Comparison of ENCODE assay signal across 8 cellular contexts in the genomic region with DNA sequence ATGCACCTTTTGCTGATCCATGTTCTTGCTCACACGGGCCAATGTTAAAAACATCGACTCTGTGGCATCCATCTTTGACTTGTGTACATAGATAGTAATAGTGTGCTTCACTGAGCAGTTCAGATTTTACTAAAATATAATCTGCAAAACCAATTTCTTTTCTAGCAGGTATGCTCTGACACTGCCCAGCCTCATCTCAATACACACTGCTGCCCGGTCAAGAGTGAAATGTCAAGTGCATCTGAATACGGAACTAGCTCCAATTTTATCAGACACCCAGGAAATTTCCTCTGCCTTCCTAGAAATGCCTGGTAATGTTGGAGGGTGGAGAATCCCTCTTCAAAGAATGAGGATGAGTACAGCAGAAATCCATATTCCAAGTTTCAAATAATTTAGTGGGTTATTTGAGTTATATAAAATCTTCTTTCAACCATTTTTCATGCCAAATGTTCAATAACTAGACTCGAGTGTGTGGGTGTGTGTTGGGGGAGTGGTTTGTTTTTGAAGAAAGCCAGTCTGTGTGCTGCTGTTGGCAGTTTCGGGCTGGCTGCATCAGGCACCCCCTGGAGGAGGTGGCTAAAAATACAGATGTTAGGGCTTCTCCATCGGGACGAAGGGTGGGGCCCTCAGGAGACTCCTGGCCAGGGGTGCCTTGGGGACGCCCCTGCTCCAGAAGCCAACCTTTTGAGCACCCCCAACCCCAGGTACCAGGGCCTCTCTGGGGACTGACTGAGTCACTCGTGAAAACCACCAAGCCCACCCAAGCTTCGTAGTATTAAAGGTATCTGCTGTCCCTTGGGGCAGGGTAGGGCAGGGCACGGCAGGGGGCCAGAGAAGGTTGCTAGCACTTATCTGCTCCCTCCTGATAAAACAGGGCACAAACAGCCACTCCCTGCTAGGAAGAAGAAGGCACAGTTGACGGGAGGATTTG. TPM values are rescaled to one million over a fixed set of nuclear protein-coding genes. Genes with fewer than 3 reads are reported as not detected.
DNase-seq lines count a peak whose midpoint lies in the region; ATAC-seq and TF ChIP-seq lines count a peak whose summit lies in the region.

No MANE protein-coding gene starts in this region.

- no peak for TF ChIP-seq EP300 in gastroesophageal sphincter (IDR thresholded peaks at IDR 0.05)

- H3K36me3 ChIP-seq in A673 (ENCODE audit: insufficient read depth, low read length, poor library complexity, severe bottlenecking) (no peaks in the 10 kb centered on the region), SJSA1 (peaks cover 17% of the 10 kb centered on the region), gastroesophageal sphincter (peaks cover 0 to 9% of the 10 kb centered on the region in 2 donors), psoas muscle (ENCODE audit: insufficient read depth in 1 of 2, low read depth in 1 of 2) (no peaks in the 10 kb centered on the region)

- intact Hi-C loops in A673 (cut with micrococcal nuclease; ENCODE audit: unreplicated experiment), result no loop called here
- intact Hi-C loops in psoas muscle (cut with DNase I), result loop anchor here in 1 of 2 donors (10.0 kb wide), 1 partner anchor 230 kb away; no protein-coding TSS in a partner anchor

- H3K27ac ChIP-seq in A673 (ENCODE audit: low read depth, low read length, poor library complexity, severe bottlenecking) (no peak overlapping the region), SJSA1 (no peak overlapping the region), gastroesophageal sphincter (peak overlapping the region in 3 of 4 donors; percentile 56 to 99 (median 99)), psoas muscle (no peak overlapping the region)

- POLR2A ChIA-PET in A673 (lab: Charles Lee; ENCODE audit: low non-redundant PET), result no interaction called here

- WGBS in gastroesophageal sphincter (ENCODE audit: low coverage in 1 of 2), 2 donors, result 28 to 31% methylated on average over 8 of the region's 13 CpGs
- 40 to 48% (median 41%) methylated on average over 13 of the region's 13 CpGs for WGBS in psoas muscle, 3 donors

- DNase-seq in A673 (ENCODE audit: low spot score) (peak; percentile 68), GM13977 (ENCODE audit: low spot score) (peak; percentile 59), SJSA1 (ENCODE audit: low read depth in 1 of 2, low spot score in 2 of 2) (peak; percentile 27 to 57), psoas muscle (no peak), cerebellum (ENCODE audit: low spot score) (no peak), NCI-H2196 treated with DMSO at 0.1 percent for 48 hours (lab: John Stamatoyannopoulos, UW; ENCODE audit: unreplicated experiment) (no peak)

- H3K27me3 ChIP-seq in A673 (replicated peaks; ENCODE audit: insufficient read depth, low read depth, low read length, poor library complexity) (no peaks in the 10 kb centered on the region), SJSA1 (replicated peaks) (no peaks in the 10 kb centered on the region), gastroesophageal sphincter (no peaks in the 10 kb centered on the region), psoas muscle (ENCODE audit: insufficient read depth in 3 of 3, low read length in 2 of 3) (no peaks in the 10 kb centered on the region)

- H3K9me3 ChIP-seq in A673 (ENCODE audit: low read depth, low read length, poor library complexity, severe bottlenecking) (no peaks in the 10 kb centered on the region), SJSA1 (replicated peaks) (no peaks in the 10 kb centered on the region), gastroesophageal sphincter (no peaks in the 10 kb centered on the region), psoas muscle (no peaks in the 10 kb centered on the region)

- no TSS peak for BruUV-seq in A673 (replicated peaks; lab: Mats Ljungman, UMichigan)

- H3K4me1 ChIP-seq in A673 (ENCODE audit: insufficient read depth, low read length, poor library complexity, severe bottlenecking), result peaks cover 49% of the 10 kb centered on the region
- H3K4me1 ChIP-seq in SJSA1 (replicated peaks), result peaks cover 44% of the 10 kb centered on the region
- H3K4me1 ChIP-seq in gastroesophageal sphincter, result peaks cover 32 to 99% (median 64%) of the 10 kb centered on the region in 3 donors
- peaks cover 94% of the 10 kb centered on the region for H3K4me1 ChIP-seq in psoas muscle

- TF ChIP-seq POLR2A in gastroesophageal sphincter (IDR thresholded peaks at IDR 0.05), result no peak

- H3K4me3 ChIP-seq in A673 (ENCODE audit: low read depth, low read length, poor library complexity, severe bottlenecking), result no peak overlapping the region
- no peak overlapping the region for H3K4me3 ChIP-seq in SJSA1
- H3K4me3 ChIP-seq in gastroesophageal sphincter, result no peak overlapping the region
- H3K4me3 ChIP-seq in psoas muscle, result no peak overlapping the region

- peak; percentile 68 for TF ChIP-seq CTCF in A673 (conservative IDR thresholded peaks at IDR 0.05; ENCODE audit: low read depth, low read length)
- TF ChIP-seq CTCF in GM13977 (IDR thresholded peaks at IDR 0.05; ENCODE audit: extremely low read depth, insufficient read depth, missing control alignments), result peak; percentile 45
- peak in 3 of 4 experiments; percentile 36 to 64 (median 51) for TF ChIP-seq CTCF in gastroesophageal sphincter (IDR thresholded peaks at IDR 0.05)
- TF ChIP-seq CTCF in psoas muscle (IDR thresholded peaks at IDR 0.05), result peak; percentile 22

- no peak for ATAC-seq in gastroesophageal sphincter
- ATAC-seq in psoas muscle, result peak in 1 of 4 donors; percentile 26
- ATAC-seq in GM21717 (IDR thresholded peaks at IDR 0.05; ENCODE audit: unreplicated experiment), result no peak

- CTCF ChIA-PET in A673 (lab: Charles Lee), result interaction anchor here (1.0 kb wide), 1 partner anchor 97 kb away, joined by 3 read pairs; no protein-coding TSS in a partner anchor

- in situ Hi-C loops in GM13977 (cut with MboI; ENCODE audit: low pct_unique_long_range_greater_than_20kb, low sequenced_read_pairs, unreplicated experiment), result no loop called here

RNA-seq across cellular contexts. Expression of a gene that starts 15.4 kb away (rescaled TPM):
- total RNA-seq in A673 (2021) (77.8 and 81.7 TPM in 2 replicates), gastroesophageal sphincter (100 to 1,000 TPM in 1 of 4 donors, 10 to 100 TPM in 3; 74.8 to 103 (median 79.2) TPM), psoas muscle (10 to 100 TPM; 31.8 to 49.8 (median 33.8) TPM), cerebellum (57.7 TPM)
- 63.2 and 75.4 TPM in 2 replicates for total RNA-seq in SJSA1 (2014; rRNA removed; shearing (Covaris generic))
- 10 to 100 TPM; 14.7 to 41.8 (median 15.2) TPM for polyA plus RNA-seq in psoas muscle

Comparison
In these comparisons a context has a peak if more than half of its experiments do, and no peak if none do; other contexts are left out.
1. DNase-seq: peak in A673 (single experiment), GM13977 (single experiment) and SJSA1 (2 of 2); none in psoas muscle (0 of 2), cerebellum (single experiment) and NCI-H2196 treated with DMSO at 0.1 percent for 48 hours (single experiment).
2. H3K27ac ChIP-seq: peak in gastroesophageal sphincter (3 of 4); none in A673 (single experiment), SJSA1 (single experiment) and psoas muscle (single experiment).
3. Peak in every context shown above with its lines, with median percentiles within 50 percentile points of each other: CTCF ChIP-seq.